Comparison of ENCODE assay signal across 1 cellular context in genomic region chr9:133031130-133031422, GRCh38.
A peak's percentile ranks its signal among the peaks of the same experiment; 100 is the strongest.
TF ChIP-seq lines count a peak whose summit lies in the region.

No MANE protein-coding gene starts in this region.

TF ChIP-seq in HepG2, 621 proteins besides CTCF, POLR2A, EP300 and RAD21 (continued from another document and continues in another):
- TF ChIP-seq, protein P1, sequence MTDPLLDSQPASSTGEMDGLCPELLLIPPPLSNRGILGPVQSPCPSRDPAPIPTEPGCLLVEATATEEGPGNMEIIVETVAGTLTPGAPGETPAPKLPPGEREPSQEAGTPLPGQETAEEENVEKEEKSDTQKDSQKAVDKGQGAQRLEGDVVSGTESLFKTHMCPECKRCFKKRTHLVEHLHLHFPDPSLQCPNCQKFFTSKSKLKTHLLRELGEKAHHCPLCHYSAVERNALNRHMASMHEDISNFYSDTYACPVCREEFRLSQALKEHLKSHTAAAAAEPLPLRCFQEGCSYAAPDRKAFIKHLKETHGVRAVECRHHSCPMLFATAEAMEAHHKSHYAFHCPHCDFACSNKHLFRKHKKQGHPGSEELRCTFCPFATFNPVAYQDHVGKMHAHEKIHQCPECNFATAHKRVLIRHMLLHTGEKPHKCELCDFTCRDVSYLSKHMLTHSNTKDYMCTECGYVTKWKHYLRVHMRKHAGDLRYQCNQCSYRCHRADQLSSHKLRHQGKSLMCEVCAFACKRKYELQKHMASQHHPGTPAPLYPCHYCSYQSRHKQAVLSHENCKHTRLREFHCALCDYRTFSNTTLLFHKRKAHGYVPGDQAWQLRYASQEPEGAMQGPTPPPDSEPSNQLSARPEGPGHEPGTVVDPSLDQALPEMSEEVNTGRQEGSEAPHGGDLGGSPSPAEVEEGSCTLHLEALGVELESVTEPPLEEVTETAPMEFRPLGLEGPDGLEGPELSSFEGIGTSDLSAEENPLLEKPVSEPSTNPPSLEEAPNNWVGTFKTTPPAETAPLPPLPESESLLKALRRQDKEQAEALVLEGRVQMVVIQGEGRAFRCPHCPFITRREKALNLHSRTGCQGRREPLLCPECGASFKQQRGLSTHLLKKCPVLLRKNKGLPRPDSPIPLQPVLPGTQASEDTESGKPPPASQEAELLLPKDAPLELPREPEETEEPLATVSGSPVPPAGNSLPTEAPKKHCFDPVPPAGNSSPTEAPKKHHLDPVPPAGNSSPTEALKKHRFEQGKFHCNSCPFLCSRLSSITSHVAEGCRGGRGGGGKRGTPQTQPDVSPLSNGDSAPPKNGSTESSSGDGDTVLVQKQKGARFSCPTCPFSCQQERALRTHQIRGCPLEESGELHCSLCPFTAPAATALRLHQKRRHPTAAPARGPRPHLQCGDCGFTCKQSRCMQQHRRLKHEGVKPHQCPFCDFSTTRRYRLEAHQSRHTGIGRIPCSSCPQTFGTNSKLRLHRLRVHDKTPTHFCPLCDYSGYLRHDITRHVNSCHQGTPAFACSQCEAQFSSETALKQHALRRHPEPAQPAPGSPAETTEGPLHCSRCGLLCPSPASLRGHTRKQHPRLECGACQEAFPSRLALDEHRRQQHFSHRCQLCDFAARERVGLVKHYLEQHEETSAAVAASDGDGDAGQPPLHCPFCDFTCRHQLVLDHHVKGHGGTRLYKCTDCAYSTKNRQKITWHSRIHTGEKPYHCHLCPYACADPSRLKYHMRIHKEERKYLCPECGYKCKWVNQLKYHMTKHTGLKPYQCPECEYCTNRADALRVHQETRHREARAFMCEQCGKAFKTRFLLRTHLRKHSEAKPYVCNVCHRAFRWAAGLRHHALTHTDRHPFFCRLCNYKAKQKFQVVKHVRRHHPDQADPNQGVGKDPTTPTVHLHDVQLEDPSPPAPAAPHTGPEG (CRISPR knock-in tag; IDR thresholded peaks at IDR 0.05), result no peak
- TF ChIP-seq ZNF557 (CRISPR knock-in tag; IDR thresholded peaks at IDR 0.05) (no peak), TEF (CRISPR knock-in tag; IDR thresholded peaks at IDR 0.05) (no peak), ZNF326 (CRISPR knock-in tag; IDR thresholded peaks at IDR 0.05; ENCODE audit: borderline replicate concordance) (no peak), DNMT1 (CRISPR knock-in tag; IDR thresholded peaks at IDR 0.05) (no peak), GABPA (IDR thresholded peaks at IDR 0.05; ENCODE audit: low read depth, low read length) (no peak), GABPA (CRISPR knock-in tag; IDR thresholded peaks at IDR 0.05; ENCODE audit: low read depth) (no peak), KMT2B (CRISPR knock-in tag; IDR thresholded peaks at IDR 0.05) (0 out of 2 replicates have a peak, but pooled peaks have one; percentile 0), ZMYM4 (CRISPR knock-in tag; IDR thresholded peaks at IDR 0.05) (peak; percentile 11; the same call in 1 of the 2 replicates), NFE2L2 (IDR thresholded peaks at IDR 0.05; ENCODE audit: low read length) (no peak), ZMYM2 (CRISPR knock-in tag; IDR thresholded peaks at IDR 0.05) (no peak), ZBTB42 (CRISPR knock-in tag; IDR thresholded peaks at IDR 0.05) (no peak), ZMAT3 (CRISPR knock-in tag; conservative IDR thresholded peaks at IDR 0.05) (peak; percentile 17; the same call in 1 of the 2 replicates), ZNF33B (CRISPR knock-in tag; IDR thresholded peaks at IDR 0.05) (peak; percentile 8; the same call in 1 of the 2 replicates), ZGPAT (CRISPR knock-in tag; IDR thresholded peaks at IDR 0.05) (0 out of 2 replicates have a peak, but pooled peaks have one; percentile 17), REL (CRISPR knock-in tag; conservative IDR thresholded peaks at IDR 0.05) (0 out of 2 replicates have a peak, but pooled peaks have one; percentile 6), RERE (CRISPR knock-in tag; IDR thresholded peaks at IDR 0.05; ENCODE audit: low read depth) (no peak), GATAD2A (CRISPR knock-in tag; IDR thresholded peaks at IDR 0.05) (no peak), HNF4G (IDR thresholded peaks at IDR 0.05; ENCODE audit: borderline replicate concordance, low read depth, low read length) (no peak), HNF4G (CRISPR knock-in tag; IDR thresholded peaks at IDR 0.05; ENCODE audit: borderline replicate concordance, low read depth) (no peak), SPEN (CRISPR knock-in tag; IDR thresholded peaks at IDR 0.05; ENCODE audit: low read depth) (0 out of 2 replicates have a peak, but pooled peaks have one; percentile 7), ZNF274 (CRISPR knock-in tag; IDR thresholded peaks at IDR 0.05) (no peak), ZNF235 (CRISPR knock-in tag; IDR thresholded peaks at IDR 0.05; ENCODE audit: borderline replicate concordance) (no peak), ZNF350 (CRISPR knock-in tag; IDR thresholded peaks at IDR 0.05; ENCODE audit: borderline replicate concordance, low read depth) (0 out of 2 replicates have a peak, but pooled peaks have one; percentile 13), KDM3A (CRISPR knock-in tag; IDR thresholded peaks at IDR 0.05; ENCODE audit: low read depth) (0 out of 2 replicates have a peak, but pooled peaks have one; percentile 6), DMAP1 (CRISPR knock-in tag; IDR thresholded peaks at IDR 0.05) (peak; percentile 20; the same call in 1 of the 2 replicates), ONECUT2 (CRISPR knock-in tag; IDR thresholded peaks at IDR 0.05) (no peak), PAWR (CRISPR knock-in tag; IDR thresholded peaks at IDR 0.05; ENCODE audit: borderline replicate concordance) (no peak; the same call in 1 of the 2 replicates), HOXA9 (CRISPR knock-in tag; IDR thresholded peaks at IDR 0.05; ENCODE audit: borderline replicate concordance) (no peak), ZNF713 (CRISPR knock-in tag; IDR thresholded peaks at IDR 0.05) (no peak), ZFX (CRISPR knock-in tag; IDR thresholded peaks at IDR 0.05; ENCODE audit: low read depth) (0 out of 2 replicates have a peak, but pooled peaks have one; percentile 7), ZC3H4 (CRISPR knock-in tag; IDR thresholded peaks at IDR 0.05; ENCODE audit: borderline replicate concordance) (no peak)
- TF ChIP-seq, protein P2, sequence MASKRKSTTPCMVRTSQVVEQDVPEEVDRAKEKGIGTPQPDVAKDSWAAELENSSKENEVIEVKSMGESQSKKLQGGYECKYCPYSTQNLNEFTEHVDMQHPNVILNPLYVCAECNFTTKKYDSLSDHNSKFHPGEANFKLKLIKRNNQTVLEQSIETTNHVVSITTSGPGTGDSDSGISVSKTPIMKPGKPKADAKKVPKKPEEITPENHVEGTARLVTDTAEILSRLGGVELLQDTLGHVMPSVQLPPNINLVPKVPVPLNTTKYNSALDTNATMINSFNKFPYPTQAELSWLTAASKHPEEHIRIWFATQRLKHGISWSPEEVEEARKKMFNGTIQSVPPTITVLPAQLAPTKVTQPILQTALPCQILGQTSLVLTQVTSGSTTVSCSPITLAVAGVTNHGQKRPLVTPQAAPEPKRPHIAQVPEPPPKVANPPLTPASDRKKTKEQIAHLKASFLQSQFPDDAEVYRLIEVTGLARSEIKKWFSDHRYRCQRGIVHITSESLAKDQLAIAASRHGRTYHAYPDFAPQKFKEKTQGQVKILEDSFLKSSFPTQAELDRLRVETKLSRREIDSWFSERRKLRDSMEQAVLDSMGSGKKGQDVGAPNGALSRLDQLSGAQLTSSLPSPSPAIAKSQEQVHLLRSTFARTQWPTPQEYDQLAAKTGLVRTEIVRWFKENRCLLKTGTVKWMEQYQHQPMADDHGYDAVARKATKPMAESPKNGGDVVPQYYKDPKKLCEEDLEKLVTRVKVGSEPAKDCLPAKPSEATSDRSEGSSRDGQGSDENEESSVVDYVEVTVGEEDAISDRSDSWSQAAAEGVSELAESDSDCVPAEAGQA (IDR thresholded peaks at IDR 0.05; ENCODE audit: low read depth), result no peak
- TF ChIP-seq, protein P2 (CRISPR knock-in tag; IDR thresholded peaks at IDR 0.05; ENCODE audit: borderline replicate concordance), result no peak
- TF ChIP-seq, protein P3, sequence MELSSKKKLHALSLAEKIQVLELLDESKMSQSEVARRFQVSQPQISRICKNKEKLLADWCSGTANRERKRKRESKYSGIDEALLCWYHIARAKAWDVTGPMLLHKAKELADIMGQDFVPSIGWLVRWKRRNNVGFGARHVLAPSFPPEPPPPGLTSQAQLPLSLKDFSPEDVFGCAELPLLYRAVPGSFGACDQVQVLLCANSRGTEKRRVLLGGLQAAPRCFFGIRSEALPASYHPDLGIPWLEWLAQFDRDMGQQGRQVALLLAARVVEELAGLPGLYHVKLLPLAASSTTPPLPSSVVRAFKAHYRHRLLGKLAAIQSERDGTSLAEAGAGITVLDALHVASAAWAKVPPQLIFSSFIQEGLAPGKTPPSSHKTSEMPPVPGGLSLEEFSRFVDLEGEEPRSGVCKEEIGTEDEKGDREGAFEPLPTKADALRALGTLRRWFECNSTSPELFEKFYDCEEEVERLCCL (CRISPR knock-in tag; IDR thresholded peaks at IDR 0.05; ENCODE audit: borderline replicate concordance), result no peak
